6 cellular contexts compared by ENCODE assay signal in the genomic region with DNA sequence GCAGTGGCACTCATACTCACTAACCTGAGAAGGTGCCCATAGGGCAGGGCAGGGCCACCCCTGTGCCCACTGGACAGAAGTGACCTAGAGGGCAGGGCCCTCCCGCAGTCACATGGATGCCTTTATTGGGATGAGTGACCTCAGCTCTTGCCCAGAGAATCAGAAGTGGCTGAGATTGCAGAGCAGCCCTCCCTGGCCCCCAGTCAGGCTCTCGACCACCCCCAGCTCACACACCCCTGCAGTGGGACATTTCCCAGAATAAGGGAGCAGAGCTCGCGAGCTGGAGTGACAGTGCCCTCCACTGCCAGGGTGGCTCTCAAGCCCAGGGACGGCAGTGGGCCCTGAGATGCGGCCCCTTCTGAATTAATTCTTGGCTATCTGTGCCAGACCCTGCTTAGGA.
DNase-seq lines count a peak whose midpoint lies in the region; ATAC-seq, FAIRE-seq and TF ChIP-seq lines count a peak whose summit lies in the region.
"Not testable (repeated sequence)": the region's sequence is repeated elsewhere in the genome, so short reads cannot be mapped to it uniquely, and the experiment has no call there.

No MANE protein-coding gene starts in this region.

- not testable (repeated sequence) for H3K27ac Mint-ChIP-seq in natural killer cell treated with Interleukin-12 subunit alpha and Interleukin-12 subunit beta and Interleukin-15 and Interleukin-18, amount 100 ng/mL, for 72 hours

- H3K9me3 ChIP-seq in RWPE2 (ENCODE audit: severe bottlenecking); spleen: not testable (repeated sequence)

- TF ChIP-seq CTCF in RWPE2 (IDR thresholded peaks at IDR 0.05; ENCODE audit: poor library complexity, severe bottlenecking); spleen (IDR thresholded peaks at IDR 0.05 in 8 of 11, conservative IDR thresholded peaks at IDR 0.05 in 3 of 11): not testable (repeated sequence)

- DNase-seq in RWPE2 (ENCODE audit: low spot score) (peak; percentile 11), left ventricle myocardium superior (peak; percentile 5), spleen (peak; percentile 31)
- not testable (repeated sequence) for DNase-seq in left colon; urothelium cell line (ENCODE audit: low spot score)
- peak; percentile 45 for DNase-seq in natural killer cell treated with Interleukin-12 subunit alpha and Interleukin-12 subunit beta and Interleukin-15 and Interleukin-18, amount 100 ng/mL, for 72 hours (ENCODE audit: low spot score)

- not testable (repeated sequence) for H3K27me3 ChIP-seq in RWPE2 (ENCODE audit: insufficient read depth, poor library complexity, severe bottlenecking); spleen (replicated peaks in 1 of 7)

- WGBS in spleen, 5 donors = 89 to 100% (median 93%) methylated on average over 1 to 3 of the region's 6 CpGs

- not testable (repeated sequence) for H3K4me1 Mint-ChIP-seq in natural killer cell treated with Interleukin-12 subunit alpha and Interleukin-12 subunit beta and Interleukin-15 and Interleukin-18, amount 100 ng/mL, for 72 hours (ENCODE audit: low read depth in 2 of 2)

- intact Hi-C loops in left ventricle myocardium superior (cut with micrococcal nuclease); left colon (cut with DNase I, micrococcal nuclease); spleen (cut with DNase I; ENCODE audit: low total_unique reads): not testable (repeated sequence)

- TF ChIP-seq POLR2A in spleen (IDR thresholded peaks at IDR 0.05) = not testable (repeated sequence)

- not testable (repeated sequence) for H3K9me3 Mint-ChIP-seq in natural killer cell treated with Interleukin-12 subunit alpha and Interleukin-12 subunit beta and Interleukin-15 and Interleukin-18, amount 100 ng/mL, for 72 hours

- H3K36me3 Mint-ChIP-seq in natural killer cell treated with Interleukin-12 subunit alpha and Interleukin-12 subunit beta and Interleukin-15 and Interleukin-18, amount 100 ng/mL, for 72 hours = not testable (repeated sequence)

- not testable (repeated sequence) for ATAC-seq in RWPE2 (ENCODE audit: low read depth); left ventricle myocardium superior; natural killer cell treated with Interleukin-12 subunit alpha and Interleukin-12 subunit beta and Interleukin-15 and Interleukin-18, amount 100 ng/mL, for 72 hours
- peak; percentile 19 for ATAC-seq in left colon

- not testable (repeated sequence) for H3K4me3 Mint-ChIP-seq in natural killer cell treated with Interleukin-12 subunit alpha and Interleukin-12 subunit beta and Interleukin-15 and Interleukin-18, amount 100 ng/mL, for 72 hours

- not testable (repeated sequence) for H3K27me3 Mint-ChIP-seq in natural killer cell treated with Interleukin-12 subunit alpha and Interleukin-12 subunit beta and Interleukin-15 and Interleukin-18, amount 100 ng/mL, for 72 hours

- not testable (repeated sequence) for H3K4me3 ChIP-seq in RWPE2 (ENCODE audit: severe bottlenecking); spleen

- H3K4me1 ChIP-seq in RWPE2 (ENCODE audit: insufficient read depth, poor library complexity, severe bottlenecking); spleen: not testable (repeated sequence)

- FAIRE-seq in urothelium cell line (lab: Jason Lieb, UNC) = peak; percentile 32

- not testable (repeated sequence) for H3K27ac ChIP-seq in RWPE2 (ENCODE audit: poor library complexity, severe bottlenecking); spleen

- H3K36me3 ChIP-seq in RWPE2 (ENCODE audit: low read depth); spleen: not testable (repeated sequence)
